8 cellular contexts compared by ENCODE assay signal in genomic region chr22:45240137-45240809, GRCh38. TPM values are rescaled to one million over a fixed set of nuclear protein-coding genes. Genes with fewer than 3 reads are reported as not detected.
DNase-seq lines count a peak whose midpoint lies in the region; ATAC-seq and TF ChIP-seq lines count a peak whose summit lies in the region.

No MANE protein-coding gene starts in this region.

- TF ChIP-seq CTCF in AG04450 (IDR thresholded peaks at IDR 0.05; ENCODE audit: low read depth, low read length) = no peak
- no peak for TF ChIP-seq CTCF in H9 (conservative IDR thresholded peaks at IDR 0.05)
- TF ChIP-seq CTCF in coronary artery (IDR thresholded peaks at IDR 0.05) = no peak

- H3K18ac ChIP-seq in H9 (ENCODE audit: insufficient read length, low read depth, low read length) = no peak overlapping the region

- no peak overlapping the region for H2BK15ac ChIP-seq in H9 (ENCODE audit: low read depth, low read length)

- H3K27me3 ChIP-seq in AG04450 (ENCODE audit: control insufficient read depth, insufficient read depth, low read length) (no peaks in the 10 kb centered on the region), H9 (ENCODE audit: insufficient read depth, low read length) (no peaks in the 10 kb centered on the region), stomach smooth muscle (ENCODE audit: control insufficient read depth in 1 of 2, insufficient read depth in 2 of 2, low read length in 2 of 2) (no peaks in the 10 kb centered on the region)

- H3K4me3 ChIP-seq in AG04450 (ENCODE audit: low read depth, low read length) (peak overlapping the region; percentile 71), coronary artery (peak overlapping the region; percentile 75), stomach smooth muscle (ENCODE audit: low read length in 2 of 2) (peak overlapping the region; percentile 70 to 78)

- H3K9me3 ChIP-seq in AG04450 (ENCODE audit: control insufficient read depth, insufficient read depth, low read length) = no peaks in the 10 kb centered on the region; the same call in 1 of the 2 replicates
- H3K9me3 ChIP-seq in H9 (ENCODE audit: control insufficient read depth, low read depth, low read length) = no peaks in the 10 kb centered on the region
- no peaks in the 10 kb centered on the region for H3K9me3 ChIP-seq in stomach smooth muscle (ENCODE audit: control insufficient read depth in 2 of 2, low read length in 2 of 2)

- H3K4me1 ChIP-seq in H9 (ENCODE audit: insufficient read depth, low read length) (no peaks in the 10 kb centered on the region), stomach smooth muscle (ENCODE audit: control insufficient read depth, insufficient read depth, low read length) (peaks cover 20% of the 10 kb centered on the region)

- no peak overlapping the region for H2BK12ac ChIP-seq in H9 (ENCODE audit: insufficient read length, low read depth, low read length)

- CTCF ChIA-PET in AG04450 (lab: Charles Lee) = no interaction called here

- no peak overlapping the region; the same call in 1 of the 2 replicates for H3K14ac ChIP-seq in H9 (ENCODE audit: insufficient read depth, low read length)

- peaks cover 16% of the 10 kb centered on the region for H3K27me3 Mint-ChIP-seq in H9 (ENCODE audit: low read depth)
- no peaks in the 10 kb centered on the region for H3K27me3 Mint-ChIP-seq in T-helper 1 cell treated with Interleukin-12 subunit alpha and Interleukin-12 subunit beta and Interleukin-4 antibody, amounts not matched to agents 30 μg/mL and 1 μg/mL, for 36 hours (ENCODE audit: low read depth)

- H3K9me3 Mint-ChIP-seq in H9 = no peaks in the 10 kb centered on the region; a peak in 1 of 5 replicates
- no peaks in the 10 kb centered on the region for H3K9me3 Mint-ChIP-seq in T-helper 1 cell treated with Interleukin-12 subunit alpha and Interleukin-12 subunit beta and Interleukin-4 antibody, amounts not matched to agents 30 μg/mL and 1 μg/mL, for 36 hours

- H4K91ac ChIP-seq in H9 (ENCODE audit: insufficient read length, low read depth, low read length) = no peak overlapping the region

- no peak overlapping the region for H2BK20ac ChIP-seq in H9 (ENCODE audit: low read depth, low read length, poor library complexity, severe bottlenecking)

- H2AFZ ChIP-seq in H9 (ENCODE audit: low read length) = no peak overlapping the region

- H3K27ac ChIP-seq in AG04450 (ENCODE audit: low read depth, low read length) (no peak overlapping the region), H9 (ENCODE audit: insufficient read length, low read depth, low read length) (no peak overlapping the region), coronary artery (peak overlapping the region in 1 of 2 donors; percentile 80), stomach smooth muscle (ENCODE audit: low read length) (no peak overlapping the region)

- H3K4ac ChIP-seq in H9 (ENCODE audit: low read depth, low read length) = no peak overlapping the region

- DNase-seq in AG04450 (ENCODE audit: low read depth, low spot score) (no peak), H9 (no peak), coronary artery (ENCODE audit: low spot score) (no peak), medulla oblongata (ENCODE audit: extremely low spot score) (peak; percentile 20)

- no peak overlapping the region for H3K23ac ChIP-seq in H9 (ENCODE audit: insufficient read length, low read depth, low read length)

- H4K8ac ChIP-seq in H9 (replicated peaks; ENCODE audit: insufficient read length, low read depth, low read length) = no peak overlapping the region

- H3K27ac Mint-ChIP-seq in H9 = peak overlapping the region in 1 of 3 experiments; percentile 74; a peak in 1 of 7 replicates
- H3K27ac Mint-ChIP-seq in T-helper 1 cell treated with Interleukin-12 subunit alpha and Interleukin-12 subunit beta and Interleukin-4 antibody, amounts not matched to agents 30 μg/mL and 1 μg/mL, for 36 hours = peak overlapping the region; percentile 78

- no peaks in the 10 kb centered on the region for H4K20me1 ChIP-seq in H9 (ENCODE audit: control insufficient read depth, insufficient read depth, insufficient read length)

- H3K4me3 Mint-ChIP-seq in H9 = peak overlapping the region; percentile 79 to 95
- peak overlapping the region; percentile 88 for H3K4me3 Mint-ChIP-seq in T-helper 1 cell treated with Interleukin-12 subunit alpha and Interleukin-12 subunit beta and Interleukin-4 antibody, amounts not matched to agents 30 μg/mL and 1 μg/mL, for 36 hours

- no peak overlapping the region for H2BK120ac ChIP-seq in H9 (ENCODE audit: low read depth, low read length, poor library complexity, severe bottlenecking)

- H3K56ac ChIP-seq in H9 (ENCODE audit: insufficient read length, low read depth, low read length) = no peak overlapping the region

- H3K79me1 ChIP-seq in H9 (ENCODE audit: insufficient read depth, low read depth, low read length, poor library complexity, severe bottlenecking) = no peaks in the 10 kb centered on the region

- POLR2A ChIA-PET in AG04450 (lab: Yijun Ruan, JAX) = no interaction called here

- peaks cover 11% of the 10 kb centered on the region for H3K23me2 ChIP-seq in H9 (ENCODE audit: insufficient read length, low read depth, low read length, poor library complexity, severe bottlenecking)

- no peak overlapping the region for H4K5ac ChIP-seq in H9 (ENCODE audit: insufficient read length, low read depth, low read length)

- no peak overlapping the region for H2AK5ac ChIP-seq in H9 (ENCODE audit: insufficient read length, low read length)

- H3K4me1 Mint-ChIP-seq in H9 = peaks cover 26 to 37% of the 10 kb centered on the region in 2 experiments
- peaks cover 10% of the 10 kb centered on the region for H3K4me1 Mint-ChIP-seq in T-helper 1 cell treated with Interleukin-12 subunit alpha and Interleukin-12 subunit beta and Interleukin-4 antibody, amounts not matched to agents 30 μg/mL and 1 μg/mL, for 36 hours (ENCODE audit: low read depth)

- peaks cover 10 to 13% (median 10%) of the 10 kb centered on the region in 3 experiments; a peak in 5 of 7 replicates for H3K36me3 Mint-ChIP-seq in H9 (ENCODE audit: insufficient read depth in 1 of 3, low read depth in 3 of 3)
- H3K36me3 Mint-ChIP-seq in T-helper 1 cell treated with Interleukin-12 subunit alpha and Interleukin-12 subunit beta and Interleukin-4 antibody, amounts not matched to agents 30 μg/mL and 1 μg/mL, for 36 hours (ENCODE audit: low read depth) = no peaks in the 10 kb centered on the region

- no peak overlapping the region for H2BK5ac ChIP-seq in H9 (ENCODE audit: insufficient read length, low read length)

- H3K36me3 ChIP-seq in stomach smooth muscle (ENCODE audit: control insufficient read depth in 2 of 2, insufficient read depth in 2 of 2, low read length in 2 of 2) = peaks cover 2 to 5% of the 10 kb centered on the region in 2 donors

- ATAC-seq in HG03469 (IDR thresholded peaks at IDR 0.05; ENCODE audit: unreplicated experiment) = no peak
- no peak for ATAC-seq in GM21360 (IDR thresholded peaks at IDR 0.05; ENCODE audit: unreplicated experiment)

- no peak overlapping the region for H3T11ph ChIP-seq in H9 (ENCODE audit: low read length)

- WGBS in H9 (ENCODE audit: extremely low coverage, insufficient read length, low lambda C conversion rate) = no CpG with 5 or more reads among the region's 72 CpGs

- H3K79me2 ChIP-seq in H9 (ENCODE audit: insufficient read depth, low read length) = no peaks in the 10 kb centered on the region; the same call in 1 of the 2 replicates

- H3K9ac ChIP-seq in H9 (ENCODE audit: extremely low read depth, insufficient read length, low read length) (no peak overlapping the region), stomach smooth muscle (ENCODE audit: low read length in 2 of 2) (peak overlapping the region; percentile 62 to 66)

- H3K4me2 ChIP-seq in H9 (ENCODE audit: insufficient read depth, insufficient read length, low read length) = peak overlapping the region; percentile 58

RNA-seq across cellular contexts. Expression of gene KIAA0930, which starts 0.4 kb away (rescaled TPM):
- 49.4 and 58.0 TPM in 2 replicates for polyA plus RNA-seq in AG04450 (2011; rRNA removed)
- 29.0 and 40.5 TPM in 2 replicates for polyA minus RNA-seq in AG04450 (2011; rRNA and poly(A)+ RNA removed)
- 45.3 and 46.2 TPM in 2 replicates for total RNA-seq in H9 (2021)

RNA-seq across cellular contexts. Expression of gene UPK3A, which starts 44.5 kb away (rescaled TPM):
- polyA plus RNA-seq in AG04450 (2011; rRNA removed) = not detected in 2 replicates
- polyA minus RNA-seq in AG04450 (2011; rRNA and poly(A)+ RNA removed) = not detected in 2 replicates
- total RNA-seq in H9 (2021) = not detected in 2 replicates
